9 cellular contexts compared by ENCODE assay signal in the genomic region with DNA sequence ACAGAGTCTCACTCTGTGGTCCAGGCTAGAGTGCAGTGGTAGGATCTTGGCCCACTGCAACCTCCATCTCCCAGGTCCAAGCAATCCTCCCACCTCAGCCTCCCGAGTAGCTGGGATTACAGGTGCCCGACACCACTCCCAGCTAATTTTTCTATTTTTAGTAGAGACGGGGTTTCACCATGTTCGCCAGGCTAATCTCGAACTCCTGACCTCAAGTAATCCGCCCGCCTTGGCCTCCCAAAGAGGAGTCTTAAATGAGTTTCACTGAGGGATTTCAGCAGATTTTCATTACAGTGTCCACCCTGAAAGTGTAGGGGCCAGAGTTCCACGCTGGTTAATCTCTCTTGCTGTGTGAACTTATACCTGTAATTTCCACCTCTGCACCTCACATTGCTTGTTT. TPM values are rescaled to one million over a fixed set of nuclear protein-coding genes. Genes with fewer than 3 reads are reported as not detected.
A peak's percentile ranks its signal among the peaks of the same experiment; 100 is the strongest.
DNase-seq lines count a peak whose midpoint lies in the region; ATAC-seq and TF ChIP-seq lines count a peak whose summit lies in the region.
"Had no signal": no experiment of that assay in that cellular context is flagged by ENCODE, and none has a peak within 500 bp of the region (broad histone marks: within the 10 kb centered on the region; RNA-seq: fewer than 3 reads in every experiment).

No MANE protein-coding gene starts in this region.

- POLR2A ChIA-PET in Caco-2 (lab: Charles Lee) = interaction anchor here (1.0 kb wide), 1 partner anchor 24 kb away, joined by 4 read pairs; no protein-coding TSS in a partner anchor
- POLR2A ChIA-PET in activated CD8-positive, alpha-beta T cell treated with anti-CD3 and anti-CD28 coated beads, Interleukin-2, amount 10 ng/mL, durations not matched to agents 7 days and 5 days (lab: Charles Lee) = interaction anchor here (1.3 kb wide), 1 partner anchor 10 kb away, joined by 5 read pairs; no protein-coding TSS in a partner anchor

- H3K4me1 Mint-ChIP-seq in Caco-2 (ENCODE audit: low read depth, unreplicated experiment) = peaks cover 33% of the 10 kb centered on the region
- H3K4me1 Mint-ChIP-seq in activated CD8-positive, alpha-beta T cell treated with anti-CD3 and anti-CD28 coated beads, Interleukin-2, amount 10 ng/mL, durations not matched to agents 7 days and 5 days (ENCODE audit: low read depth) = peaks cover 43% of the 10 kb centered on the region
- peaks cover 36% of the 10 kb centered on the region for H3K4me1 Mint-ChIP-seq in neural progenitor cell

- no peak overlapping the region for H3K27ac ChIP-seq in neural progenitor cell
- no peak overlapping the region for H3K27ac ChIP-seq in adrenal gland

- peaks cover 35% of the 10 kb centered on the region for H3K4me1 ChIP-seq in Caco-2
- peaks cover 15% of the 10 kb centered on the region for H3K4me1 ChIP-seq in neural progenitor cell
- H3K4me1 ChIP-seq in adrenal gland (replicated peaks in 1 of 2) = peaks cover 0 to 29% of the 10 kb centered on the region in 2 donors

- CTCF ChIA-PET in Caco-2 (lab: Charles Lee) = no interaction called here
- CTCF ChIA-PET in activated CD8-positive, alpha-beta T cell treated with anti-CD3 and anti-CD28 coated beads, Interleukin-2, amount 10 ng/mL, durations not matched to agents 7 days and 5 days (lab: Charles Lee) = interaction anchor here (1.0 to 3.0 kb wide), 7 partner anchors 9 to 133 kb away, joined by 3 to 13 read pairs (median 4); no protein-coding TSS in a partner anchor

- H2AFZ ChIP-seq in neural progenitor cell (replicated peaks) = peak overlapping the region; percentile 90

- 62 to 74% (median 71%) methylated on average over 8 of the region's 8 CpGs for WGBS in adrenal gland, 4 donors

- H3K4me3 Mint-ChIP-seq in Caco-2 (ENCODE audit: unreplicated experiment) = peak overlapping the region; percentile 99
- peak overlapping the region; percentile 96 for H3K4me3 Mint-ChIP-seq in activated CD8-positive, alpha-beta T cell treated with anti-CD3 and anti-CD28 coated beads, Interleukin-2, amount 10 ng/mL, durations not matched to agents 7 days and 5 days
- H3K4me3 Mint-ChIP-seq in neural progenitor cell = peak overlapping the region; percentile 98

- H3K4me2 ChIP-seq in neural progenitor cell = no peak overlapping the region

- H3K27me3 ChIP-seq in Caco-2 (replicated peaks; ENCODE audit: control insufficient read depth, insufficient read depth, low read length) (no peaks in the 10 kb centered on the region), neural progenitor cell (no peaks in the 10 kb centered on the region), adrenal gland (no peaks in the 10 kb centered on the region)
- H3K27me3 ChIP-seq: cardiac muscle cell had no signal

- no peak for TF ChIP-seq POLR2A in adrenal gland (IDR thresholded peaks at IDR 0.05)

- peaks cover 44% of the 10 kb centered on the region for H4K20me1 ChIP-seq in neural progenitor cell (ENCODE audit: low read depth)

- no peaks in the 10 kb centered on the region for H3K9me3 Mint-ChIP-seq in Caco-2 (ENCODE audit: unreplicated experiment)
- H3K9me3 Mint-ChIP-seq in activated CD8-positive, alpha-beta T cell treated with anti-CD3 and anti-CD28 coated beads, Interleukin-2, amount 10 ng/mL, durations not matched to agents 7 days and 5 days (ENCODE audit: insufficient read depth) = no peaks in the 10 kb centered on the region
- H3K9me3 Mint-ChIP-seq in neural progenitor cell = no peaks in the 10 kb centered on the region

- in situ Hi-C loops in ACHN (cut with HindIII; ENCODE audit: low pct_ligation_motif_present, low pct_unique_long_range_greater_than_20kb, low sequenced_read_pairs) = no loop called here

- DNase-seq in Caco-2 (no peak), neural progenitor cell (ENCODE audit: low spot score) (no peak), iPS-NIHi7 (ENCODE audit: extremely low spot score) (no peak), NCI-H526 treated with DMSO at 0.1 percent for 48 hours (lab: John Stamatoyannopoulos, UW) (no peak), adrenal gland (no peak), ACHN (no peak)
- no peak for DNase-seq in activated CD8-positive, alpha-beta T cell treated with anti-CD3 and anti-CD28 coated beads, Interleukin-2, amount 10 ng/mL, durations not matched to agents 7 days and 5 days

- H3K4me3 ChIP-seq in Caco-2 (ENCODE audit: low read depth, low read length) (no peak overlapping the region), neural progenitor cell (no peak overlapping the region), adrenal gland (no peak overlapping the region)

- H3K27me3 Mint-ChIP-seq in Caco-2 (ENCODE audit: insufficient read depth, unreplicated experiment) (no peaks in the 10 kb centered on the region), neural progenitor cell (ENCODE audit: insufficient read depth, low read depth) (peaks cover 2% of the 10 kb centered on the region)
- peaks cover 9% of the 10 kb centered on the region for H3K27me3 Mint-ChIP-seq in activated CD8-positive, alpha-beta T cell treated with anti-CD3 and anti-CD28 coated beads, Interleukin-2, amount 10 ng/mL, durations not matched to agents 7 days and 5 days (ENCODE audit: low read depth)

- intact Hi-C loops in Caco-2 (cut with micrococcal nuclease; ENCODE audit: unreplicated experiment) (loop anchor here (1.0 kb wide), 1 partner anchor 11 kb away; no protein-coding TSS in a partner anchor), adrenal gland (cut with DNase I) (no loop called here)

- H3K79me2 ChIP-seq in neural progenitor cell (ENCODE audit: low read depth) = peaks cover 46% of the 10 kb centered on the region

- H3K9me3 ChIP-seq in Caco-2 = no peaks in the 10 kb centered on the region
- no peaks in the 10 kb centered on the region for H3K9me3 ChIP-seq in neural progenitor cell (ENCODE audit: low read depth)
- no peaks in the 10 kb centered on the region for H3K9me3 ChIP-seq in adrenal gland (replicated peaks in 1 of 3)

- H3K36me3 Mint-ChIP-seq in Caco-2 (ENCODE audit: insufficient read depth, unreplicated experiment) (peaks cover 51% of the 10 kb centered on the region), neural progenitor cell (peaks cover 26% of the 10 kb centered on the region)
- peaks cover 43% of the 10 kb centered on the region for H3K36me3 Mint-ChIP-seq in activated CD8-positive, alpha-beta T cell treated with anti-CD3 and anti-CD28 coated beads, Interleukin-2, amount 10 ng/mL, durations not matched to agents 7 days and 5 days (ENCODE audit: low read depth)

- TF ChIP-seq CTCF in Caco-2 (IDR thresholded peaks at IDR 0.05; ENCODE audit: insufficient read depth in 1 of 2, low read depth in 1 of 2, low read length in 1 of 2, severe bottlenecking in 1 of 2, unreplicated experiment in 1 of 2) (no peak), neural progenitor cell (IDR thresholded peaks at IDR 0.05) (no peak), adrenal gland (IDR thresholded peaks at IDR 0.05) (no peak)

- H3K9ac ChIP-seq in neural progenitor cell = no peak overlapping the region

- peak; percentile 7 for ATAC-seq in HG02642 (IDR thresholded peaks at IDR 0.05; ENCODE audit: poor library complexity, unreplicated experiment)
- ATAC-seq in activated CD8-positive, alpha-beta T cell treated with anti-CD3 and anti-CD28 coated beads, Interleukin-2, amount 10 ng/mL, durations not matched to agents 7 days and 5 days = no peak

- peak overlapping the region; percentile 100 for H3K27ac Mint-ChIP-seq in Caco-2 (ENCODE audit: unreplicated experiment)
- peak overlapping the region; percentile 98 for H3K27ac Mint-ChIP-seq in activated CD8-positive, alpha-beta T cell treated with anti-CD3 and anti-CD28 coated beads, Interleukin-2, amount 10 ng/mL, durations not matched to agents 7 days and 5 days
- H3K27ac Mint-ChIP-seq in neural progenitor cell = peak overlapping the region; percentile 98

- H3K36me3 ChIP-seq in Caco-2 (ENCODE audit: control insufficient read depth, insufficient read depth, low read length) (peaks cover 17% of the 10 kb centered on the region), neural progenitor cell (peaks cover 28% of the 10 kb centered on the region), adrenal gland (replicated peaks in 1 of 2) (peaks cover 0 to 30% of the 10 kb centered on the region in 2 donors)

- BruUV-seq in Caco-2 (replicated peaks; lab: Mats Ljungman, UMichigan) = no TSS peak

- H3F3A ChIP-seq in neural progenitor cell (ENCODE audit: low read depth) = peaks cover 49% of the 10 kb centered on the region

RNA-seq across cellular contexts. Expression of gene RPS3, which starts 0.4 kb away (rescaled TPM):
- total RNA-seq in Caco-2 (2022) (6,280 and 6,333 TPM in 2 replicates), neural progenitor cell (ENCODE audit: low replicate concordance) (1,927 and 1,962 TPM in 2 replicates), adrenal gland (1,000 to 10,000 TPM in 7 of 8 donors, 100 to 1,000 TPM in 1; 776 to 1,829 (median 1,308) TPM)
- total RNA-seq in activated CD8-positive, alpha-beta T cell treated with anti-CD3 and anti-CD28 coated beads, Interleukin-2, amount 10 ng/mL, durations not matched to agents 7 days and 5 days = 1,000 to 10,000 TPM; 2,820 to 2,871 TPM
- polyA plus RNA-seq in adrenal gland = 1,000 to 10,000 TPM; 1,074 to 1,454 (median 1,425) TPM

RNA-seq across cellular contexts. Expression of gene KLHL35, which starts 34.1 kb away (rescaled TPM):
- total RNA-seq in Caco-2 (2022) (46.0 and 51.4 TPM in 2 replicates), neural progenitor cell (ENCODE audit: low replicate concordance) (1.2 and 1.5 TPM in 2 replicates), adrenal gland (1 to 10 TPM in 3 of 8 donors, under 1 TPM in 5; 0.25 to 2.0 (median 0.93) TPM)
- under 1 TPM; 0.26 to 0.31 TPM for total RNA-seq in activated CD8-positive, alpha-beta T cell treated with anti-CD3 and anti-CD28 coated beads, Interleukin-2, amount 10 ng/mL, durations not matched to agents 7 days and 5 days
- 1 to 10 TPM in 2 of 3 donors, under 1 TPM in 1; 0.38 to 3.5 (median 1.4) TPM for polyA plus RNA-seq in adrenal gland

RNA-seq across cellular contexts. Expression of gene ARRB1, which starts 47.4 kb away (rescaled TPM):
- total RNA-seq in Caco-2 (2022) = 115 and 116 TPM in 2 replicates
- 10 to 100 TPM; 69.4 to 82.6 TPM for total RNA-seq in activated CD8-positive, alpha-beta T cell treated with anti-CD3 and anti-CD28 coated beads, Interleukin-2, amount 10 ng/mL, durations not matched to agents 7 days and 5 days
- total RNA-seq in neural progenitor cell (ENCODE audit: low replicate concordance) = 1.0 and 1.8 TPM in 2 replicates
- total RNA-seq in adrenal gland = 10 to 100 TPM; 23.7 to 53.7 (median 32.0) TPM
- polyA plus RNA-seq in adrenal gland = 10 to 100 TPM in 1 of 3 donors, 1 to 10 TPM in 2; 4.9 to 15.2 (median 8.8) TPM

Comparison
In these comparisons a context has a peak if more than half of its experiments do, and no peak if none do; other contexts are left out.
1. RNA of gene KLHL35, which starts 34.1 kb away (total RNA-seq): 46.0 to 51.4 TPM in Caco-2; 1.2 to 1.5 TPM in neural progenitor cell, 0.25 to 2.0 TPM in adrenal gland and 0.26 to 0.31 TPM in activated CD8-positive, alpha-beta T cell treated with anti-CD3 and anti-CD28 coated beads, Interleukin-2, amount 10 ng/mL, durations not matched to agents 7 days and 5 days; every median in the first group is over 10 times any median in the second.
2. Peak in every context shown above with its lines, with median percentiles within 50 percentile points of each other: H3K27ac Mint-ChIP-seq and H3K4me3 Mint-ChIP-seq.